8 cellular contexts compared by ENCODE assay signal in the genomic region with DNA sequence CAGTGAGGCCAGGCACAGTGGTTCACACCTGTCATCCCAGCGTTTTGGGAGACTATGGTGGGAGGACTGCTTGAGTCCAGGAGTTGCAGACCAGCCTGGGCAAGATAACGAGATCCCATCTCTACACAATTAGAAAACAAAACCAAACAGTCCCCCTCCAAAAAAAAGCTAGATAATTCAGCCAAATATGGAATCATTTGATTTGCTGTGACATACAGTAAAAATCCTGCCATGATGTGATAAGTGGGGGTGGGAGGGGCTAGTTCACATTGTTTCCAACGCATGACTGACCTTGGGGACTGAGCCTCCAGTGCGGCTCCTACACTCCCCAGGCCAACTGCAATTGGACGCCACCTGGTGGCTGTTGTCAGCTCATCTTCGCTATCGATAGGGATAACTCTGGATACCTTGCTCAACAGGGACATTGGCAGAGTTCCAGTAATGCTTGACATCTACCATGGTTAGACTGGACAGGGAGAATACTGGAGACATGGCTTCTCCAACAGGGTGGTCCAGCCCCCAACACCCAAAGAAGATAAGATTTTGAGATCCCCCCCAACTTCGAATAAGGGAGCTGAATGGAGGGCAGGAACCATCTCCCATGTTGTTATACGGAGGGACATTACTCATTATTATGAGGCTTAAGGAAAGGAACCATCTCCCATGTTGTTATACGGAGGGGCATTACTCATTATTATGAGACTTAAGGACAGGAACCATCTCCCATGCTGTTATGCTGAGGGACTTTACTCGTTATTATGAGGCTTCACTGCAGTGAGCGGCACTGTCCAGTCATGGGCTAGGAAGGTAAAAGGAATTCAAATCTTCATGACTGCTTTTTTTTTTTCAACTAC.
DNase-seq lines count a peak whose midpoint lies in the region; ATAC-seq and TF ChIP-seq lines count a peak whose summit lies in the region.

No MANE protein-coding gene starts in this region.

- no peaks in the 10 kb centered on the region for H3K36me3 ChIP-seq in BJ (ENCODE audit: control insufficient read depth, insufficient read depth, low read length)

- DNase-seq in BJ (ENCODE audit: low read depth) (no peak), NCI-H82 (lab: John Stamatoyannopoulos, UW) (peak; percentile 94), medulla oblongata (ENCODE audit: extremely low spot score) (peak; percentile 86)
- DNase-seq in activated CD4-positive, alpha-beta T cell treated with anti-CD3 and anti-CD28 coated beads, Interleukin-2, amount 50 U/mL, for 48 hours = peak; percentile 79 to 83
- peak; percentile 44 for DNase-seq in effector CD8-positive, alpha-beta T cell (lab: John Stamatoyannopoulos, UW)
- peak in 5 of 6 experiments; percentile 13 to 60 (median 40) for DNase-seq in stimulated activated naive CD4-positive, alpha-beta T cell (lab: John Stamatoyannopoulos, UW)

- peak; percentile 85 for TF ChIP-seq CTCF in BJ (IDR thresholded peaks at IDR 0.05; ENCODE audit: insufficient read depth, low read depth, low read length)

- no peak overlapping the region for H3K4me3 ChIP-seq in BJ (ENCODE audit: low read depth, low read length)

- ATAC-seq in GM19328 (IDR thresholded peaks at IDR 0.05; ENCODE audit: unreplicated experiment) (peak; percentile 35), HG03571 (IDR thresholded peaks at IDR 0.05; ENCODE audit: unreplicated experiment) (peak; percentile 25)

- CTCF ChIA-PET in BJ (lab: Yijun Ruan, JAX) = interaction anchor here (0.6 to 2.9 kb wide), 39 partner anchors 8 to 309 kb away, joined by 3 to 43 read pairs (median 4); no protein-coding TSS in a partner anchor

- POLR2A ChIA-PET in BJ (lab: Charles Lee) = interaction anchor here (0.6 to 0.9 kb wide), 2 partner anchors 21 to 623 kb away, joined by 3 to 5 read pairs; no protein-coding TSS in a partner anchor

- H3K27me3 ChIP-seq in BJ (ENCODE audit: control insufficient read depth, insufficient read depth, low read length) = no peaks in the 10 kb centered on the region
